In the genomic region with DNA sequence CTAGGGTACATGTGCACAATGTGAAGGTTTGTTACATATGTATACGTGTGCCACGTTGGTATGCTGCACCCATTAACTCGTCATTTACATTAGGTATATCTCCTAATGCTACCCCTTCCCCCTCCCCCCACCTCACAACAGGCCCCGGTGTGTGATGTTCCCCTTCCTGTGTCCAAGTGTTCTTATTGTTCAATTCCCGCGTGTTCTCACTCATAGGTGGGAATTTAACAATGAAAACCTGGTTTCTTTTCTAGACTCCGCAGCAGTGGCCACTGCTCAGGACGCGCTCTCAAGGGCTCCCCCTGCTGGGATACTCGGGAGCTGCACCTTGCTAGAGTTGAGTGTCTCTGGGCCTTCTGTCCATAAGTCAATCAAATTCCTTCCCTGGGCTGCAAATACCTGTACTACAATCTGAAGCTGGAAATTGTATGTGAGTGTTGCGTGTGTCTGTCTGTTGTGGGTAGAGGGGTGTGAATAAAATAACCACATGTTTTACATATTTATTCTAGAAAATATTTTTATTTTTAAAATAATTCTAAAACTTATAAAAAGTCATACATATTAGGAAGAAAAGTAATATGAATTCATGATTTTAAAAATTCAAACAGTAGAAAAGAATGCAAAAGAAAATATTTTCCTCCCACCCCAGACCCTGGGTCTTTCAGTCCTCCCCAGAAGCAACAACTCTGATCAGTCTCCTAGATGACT, we compare ENCODE assay signal across 8 cellular contexts. TPM values are rescaled to one million over a fixed set of nuclear protein-coding genes. Genes with fewer than 3 reads are reported as not detected.
DNase-seq lines count a peak whose midpoint lies in the region; ATAC-seq and TF ChIP-seq lines count a peak whose summit lies in the region.

No MANE protein-coding gene starts in this region.

- no peak overlapping the region for H2BK5ac ChIP-seq in neuronal stem cell (ENCODE audit: low read length)

- no peak overlapping the region for H4K8ac ChIP-seq in neuronal stem cell (ENCODE audit: low read depth, low read length)

- H3K23ac ChIP-seq in neuronal stem cell (ENCODE audit: low read depth, low read length, poor library complexity): no peak overlapping the region

- no peak overlapping the region for H2AFZ ChIP-seq in neuronal stem cell (ENCODE audit: low read length)

- TF ChIP-seq CTCF in GM12873 (IDR thresholded peaks at IDR 0.05; ENCODE audit: insufficient read depth, low read depth, low read length, missing control alignments): peak; percentile 94
- peak; percentile 95 for TF ChIP-seq CTCF in LNCAP (IDR thresholded peaks at IDR 0.05)
- TF ChIP-seq CTCF in RWPE1 (conservative IDR thresholded peaks at IDR 0.05; ENCODE audit: low read depth): peak; percentile 100
- peak; percentile 98 for TF ChIP-seq CTCF in fibroblast of villous mesenchyme (IDR thresholded peaks at IDR 0.05; ENCODE audit: insufficient read depth, low read depth, low read length)

- H3K36me3 Mint-ChIP-seq in activated T-helper 17 cell treated with anti-CD3 and anti-CD28 coated beads, Interleukin-2, amount 50 U/mL, for 72 hours (ENCODE audit: low read depth): no peaks in the 10 kb centered on the region

- POLR2A ChIA-PET in RWPE1 (lab: Yijun Ruan, JAX; ENCODE audit: low non-redundant PET): interaction anchor here (0.6 kb wide), 1 partner anchor 174 kb away, joined by 3 read pairs; no protein-coding TSS in a partner anchor

- H3K9me3 ChIP-seq in neuronal stem cell (replicated peaks in 1 of 2; ENCODE audit: control insufficient read depth in 2 of 2, insufficient read depth in 1 of 2, low read depth in 1 of 2, low read length in 2 of 2): no peaks in the 10 kb centered on the region
- no peaks in the 10 kb centered on the region for H3K9me3 ChIP-seq in stomach smooth muscle (ENCODE audit: control insufficient read depth in 2 of 2, low read length in 2 of 2)

- H3K27ac ChIP-seq in RWPE1: peak overlapping the region; percentile 65
- no peak overlapping the region for H3K27ac ChIP-seq in neuronal stem cell (replicated peaks; ENCODE audit: low read length)
- H3K27ac ChIP-seq in stomach smooth muscle (ENCODE audit: low read length): no peak overlapping the region

- H2AK5ac ChIP-seq in neuronal stem cell (ENCODE audit: low read depth, low read length): no peak overlapping the region

- no peak overlapping the region for H3K4ac ChIP-seq in neuronal stem cell (ENCODE audit: low read length)

- peak; percentile 98 for ATAC-seq in activated T-helper 17 cell treated with anti-CD3 and anti-CD28 coated beads, Interleukin-2, amount 50 U/mL, for 72 hours (replicated peaks)
- ATAC-seq in HG03139 (IDR thresholded peaks at IDR 0.05; ENCODE audit: unreplicated experiment): no peak

- H3K9ac ChIP-seq in neuronal stem cell (ENCODE audit: low read depth, low read length, poor library complexity) (no peak overlapping the region), stomach smooth muscle (ENCODE audit: low read length in 2 of 2) (no peak overlapping the region)

- CTCF ChIA-PET in RWPE1 (lab: Yijun Ruan, JAX): interaction anchor here (0.5 to 4.4 kb wide), 34 partner anchors 9 to 1982 kb away, joined by 3 to 36 read pairs (median 4); partner anchors contain the start of genes EDEM2, EIF6 and SPAG4

- peak overlapping the region; percentile 85 for H3K4me3 Mint-ChIP-seq in activated T-helper 17 cell treated with anti-CD3 and anti-CD28 coated beads, Interleukin-2, amount 50 U/mL, for 72 hours

- no peaks in the 10 kb centered on the region for H3K4me1 Mint-ChIP-seq in activated T-helper 17 cell treated with anti-CD3 and anti-CD28 coated beads, Interleukin-2, amount 50 U/mL, for 72 hours

- no peaks in the 10 kb centered on the region for H3K79me1 ChIP-seq in neuronal stem cell (ENCODE audit: low read depth, low read length)

- no peak overlapping the region for H2BK15ac ChIP-seq in neuronal stem cell (ENCODE audit: low read length)

- DNase-seq in RWPE1 (ENCODE audit: low spot score) (peak; percentile 90), fibroblast of villous mesenchyme (ENCODE audit: low read depth) (peak; percentile 78), neuronal stem cell (ENCODE audit: low spot score) (peak; percentile 85)

- H3K36me3 ChIP-seq in neuronal stem cell (replicated peaks in 1 of 2; ENCODE audit: control insufficient read depth in 2 of 2, insufficient read depth in 2 of 2, low read length in 2 of 2) (no peaks in the 10 kb centered on the region), stomach smooth muscle (ENCODE audit: control insufficient read depth in 2 of 2, insufficient read depth in 2 of 2, low read length in 2 of 2) (no peaks in the 10 kb centered on the region)

- no peaks in the 10 kb centered on the region for H3K9me3 Mint-ChIP-seq in activated T-helper 17 cell treated with anti-CD3 and anti-CD28 coated beads, Interleukin-2, amount 50 U/mL, for 72 hours

- H3K4me3 ChIP-seq in fibroblast of villous mesenchyme (ENCODE audit: low read depth, low read length) (peak overlapping the region; percentile 54), neuronal stem cell (ENCODE audit: low read length in 2 of 2) (no peak overlapping the region), stomach smooth muscle (ENCODE audit: low read length in 2 of 2) (peak overlapping the region; percentile 55 to 64)

- H3K4me1 ChIP-seq in neuronal stem cell (ENCODE audit: control insufficient read depth in 2 of 2, insufficient read depth in 1 of 2, low read depth in 1 of 2, low read length in 2 of 2) (peaks cover 0 to 5% of the 10 kb centered on the region in 2 donors), stomach smooth muscle (ENCODE audit: control insufficient read depth, insufficient read depth, low read length) (no peaks in the 10 kb centered on the region)

- no peak overlapping the region for H2BK12ac ChIP-seq in neuronal stem cell (ENCODE audit: low read length)

- no peak overlapping the region for H2BK120ac ChIP-seq in neuronal stem cell (ENCODE audit: low read depth, low read length)

- H3K27me3 Mint-ChIP-seq in activated T-helper 17 cell treated with anti-CD3 and anti-CD28 coated beads, Interleukin-2, amount 50 U/mL, for 72 hours: peaks cover 5% of the 10 kb centered on the region

- peak overlapping the region; percentile 79 for H3K27ac Mint-ChIP-seq in activated T-helper 17 cell treated with anti-CD3 and anti-CD28 coated beads, Interleukin-2, amount 50 U/mL, for 72 hours

- no peak overlapping the region for H3K14ac ChIP-seq in neuronal stem cell (ENCODE audit: low read length)

- H3K18ac ChIP-seq in neuronal stem cell (ENCODE audit: low read length): no peak overlapping the region

- H3K27me3 ChIP-seq in neuronal stem cell (ENCODE audit: control insufficient read depth in 3 of 3, insufficient read depth in 3 of 3, low read depth in 1 of 3, low read length in 3 of 3): peaks cover 0 to 2% (median 0%) of the 10 kb centered on the region in 3 experiments
- no peaks in the 10 kb centered on the region for H3K27me3 ChIP-seq in stomach smooth muscle (ENCODE audit: control insufficient read depth in 1 of 2, insufficient read depth in 2 of 2, low read length in 2 of 2)

- no peak overlapping the region for H4K91ac ChIP-seq in neuronal stem cell (ENCODE audit: low read depth, low read length, poor library complexity)

- no peak overlapping the region for H3K4me2 ChIP-seq in neuronal stem cell (ENCODE audit: insufficient read depth, low read length, poor library complexity, severe bottlenecking)

- WGBS in neuronal stem cell (ENCODE audit: extremely low coverage in 2 of 2, insufficient read length in 2 of 2, insufficient replicate concordance in 1 of 2), 2 donors: no CpG with 5 or more reads among the region's 11 CpGs

RNA-seq across cellular contexts. Expression of gene CEP250, which starts 8.2 kb away (rescaled TPM):
- total RNA-seq in activated T-helper 17 cell treated with anti-CD3 and anti-CD28 coated beads, Interleukin-2, amount 50 U/mL, for 72 hours: 10 to 100 TPM; 77.8 to 88.3 TPM
- total RNA-seq in fibroblast of villous mesenchyme: 14.5 and 22.0 TPM in 2 replicates
- 12.0 TPM for polyA plus RNA-seq in neuronal stem cell (2013, experiment 1 of 2)
- 13.1 TPM for polyA plus RNA-seq in neuronal stem cell (2013, experiment 2 of 2)

RNA-seq across cellular contexts. Expression of gene GDF5, which starts 9.2 kb away (rescaled TPM):
- not detected for total RNA-seq in activated T-helper 17 cell treated with anti-CD3 and anti-CD28 coated beads, Interleukin-2, amount 50 U/mL, for 72 hours
- total RNA-seq in fibroblast of villous mesenchyme: 8.1 and 10.8 TPM in 2 replicates
- polyA plus RNA-seq in neuronal stem cell (2013, experiment 1 of 2): 0.57 TPM
- polyA plus RNA-seq in neuronal stem cell (2013, experiment 2 of 2): 0.48 TPM

RNA-seq across cellular contexts. Expression of gene UQCC1, which starts 35.5 kb away (rescaled TPM):
- total RNA-seq in activated T-helper 17 cell treated with anti-CD3 and anti-CD28 coated beads, Interleukin-2, amount 50 U/mL, for 72 hours: 10 to 100 TPM; 76.3 to 79.3 TPM
- 23.5 and 33.2 TPM in 2 replicates for total RNA-seq in fibroblast of villous mesenchyme
- 57.2 TPM for polyA plus RNA-seq in neuronal stem cell (2013, experiment 1 of 2)
- 62.8 TPM for polyA plus RNA-seq in neuronal stem cell (2013, experiment 2 of 2)

Comparison
In these comparisons a context has a peak if more than half of its experiments do, and no peak if none do; other contexts are left out.
1. H3K4me3 ChIP-seq: peak in fibroblast of villous mesenchyme (single experiment) and stomach smooth muscle (2 of 2); none in neuronal stem cell (0 of 2).
2. Peak in every context shown above with its lines, with median percentiles within 50 percentile points of each other: CTCF ChIP-seq and DNase-seq.